ENCODE assay signal across 8 cellular contexts in genomic region chr15:42273099-42273899, GRCh38. TPM values are rescaled to one million over a fixed set of nuclear protein-coding genes. Genes with fewer than 3 reads are reported as not detected.
A peak's percentile ranks its signal among the peaks of the same experiment; 100 is the strongest.
DNase-seq lines count a peak whose midpoint lies in the region; ATAC-seq and TF ChIP-seq lines count a peak whose summit lies in the region.

GANC (plus strand) TSS chr15:42273201; CDS start chr15:42274482, 1,281 bp downstream.
TMEM87A (minus strand) TSS chr15:42273433; CDS start chr15:42273398, 35 bp downstream.

- TF ChIP-seq CTCF in GM06990 (IDR thresholded peaks at IDR 0.05; ENCODE audit: insufficient read depth, low read length, poor library complexity, severe bottlenecking), result no peak
- no peak for TF ChIP-seq CTCF in suprapubic skin (IDR thresholded peaks at IDR 0.05)

- H3K4me3 ChIP-seq in GM06990 (replicated peaks; ENCODE audit: low read depth, low read length) (peak within 1 kb of the TSS; percentile 71), suprapubic skin (peak within 1 kb of the TSS; percentile 80)

- WGBS in suprapubic skin, result 0% methylated on average over 30 of the region's 47 CpGs

- ATAC-seq in HG02588 (IDR thresholded peaks at IDR 0.05; ENCODE audit: unreplicated experiment) (peak; percentile 92), SK-N-SH treated with all-trans-retinoic acid at 6 μM for 48 hours (peak; percentile 96)

- H3K4me1 ChIP-seq in suprapubic skin, result peaks cover 43% of the 10 kb centered on the region

- H3K27me3 ChIP-seq in GM06990 (replicated peaks; ENCODE audit: control insufficient read depth, insufficient read depth, low read length), result no peaks in the 10 kb centered on the region
- H3K27me3 ChIP-seq in suprapubic skin, result no peaks in the 10 kb centered on the region

- H3K4me3 Mint-ChIP-seq in activated naive CD4-positive, alpha-beta T cell treated with anti-CD3 and anti-CD28 coated beads, Interleukin-2, amount 50 U/mL, for 24 hours, result peak within 1 kb of the TSS; percentile 96

- peaks cover 5% of the 10 kb centered on the region for H3K36me3 Mint-ChIP-seq in activated naive CD4-positive, alpha-beta T cell treated with anti-CD3 and anti-CD28 coated beads, Interleukin-2, amount 50 U/mL, for 24 hours

- H3K9me3 Mint-ChIP-seq in activated naive CD4-positive, alpha-beta T cell treated with anti-CD3 and anti-CD28 coated beads, Interleukin-2, amount 50 U/mL, for 24 hours, result no peaks in the 10 kb centered on the region

- DNase-seq in GM06990 (ENCODE audit: extremely low read depth, insufficient read length) (peak; percentile 93), NCI-H1092 (lab: John Stamatoyannopoulos, UW) (peak; percentile 94), globus pallidus (ENCODE audit: low spot score) (peak; percentile 99), nucleus accumbens (lab: John Stamatoyannopoulos, UW) (peak; percentile 78 to 99 (median 97)), suprapubic skin (ENCODE audit: low spot score in 2 of 2) (peak; percentile 98 to 99)

- peak within 1 kb of the TSS; percentile 100 for H3K27ac ChIP-seq in suprapubic skin

- H3K36me3 ChIP-seq in GM06990 (ENCODE audit: control insufficient read depth, insufficient read depth, low read length) (no peaks in the 10 kb centered on the region), suprapubic skin (peaks cover under 1% of the 10 kb centered on the region)

- TF ChIP-seq EP300 in suprapubic skin (IDR thresholded peaks at IDR 0.05), result no peak

- peak; percentile 40 to 78 for TF ChIP-seq POLR2A in suprapubic skin (IDR thresholded peaks at IDR 0.05)

- no peaks in the 10 kb centered on the region for H3K27me3 Mint-ChIP-seq in activated naive CD4-positive, alpha-beta T cell treated with anti-CD3 and anti-CD28 coated beads, Interleukin-2, amount 50 U/mL, for 24 hours

- peak within 1 kb of the TSS; percentile 100 for H3K27ac Mint-ChIP-seq in activated naive CD4-positive, alpha-beta T cell treated with anti-CD3 and anti-CD28 coated beads, Interleukin-2, amount 50 U/mL, for 24 hours

- H3K9me3 ChIP-seq in suprapubic skin, result no peaks in the 10 kb centered on the region

- peaks cover 60% of the 10 kb centered on the region for H3K4me1 Mint-ChIP-seq in activated naive CD4-positive, alpha-beta T cell treated with anti-CD3 and anti-CD28 coated beads, Interleukin-2, amount 50 U/mL, for 24 hours

TF ChIP-seq in SK-N-SH treated with all-trans-retinoic acid at 6 μM for 48 hours, 23 proteins besides CTCF, POLR2A, EP300 and RAD21:
- TF ChIP-seq OSR1 (CRISPR knock-in tag; IDR thresholded peaks at IDR 0.05) (no peak), ZFP3 (CRISPR knock-in tag; IDR thresholded peaks at IDR 0.05) (0 out of 2 replicates have a peak, but pooled peaks have one; percentile 0)
TF ChIP-seq in SK-N-SH treated with all-trans-retinoic acid at 6 μM for 48 hours: peak in this region for 1.

RNA-seq across cellular contexts. Expression of gene GANC, which starts in this region (rescaled TPM):
- total RNA-seq in suprapubic skin, result 10 to 100 TPM; 23.0 to 47.7 (median 30.4) TPM

RNA-seq across cellular contexts. Expression of gene TMEM87A, which starts in this region (rescaled TPM):
- total RNA-seq in suprapubic skin, result 100 to 1,000 TPM in 1 of 4 donors, 10 to 100 TPM in 3; 70.6 to 104 (median 83.5) TPM

Comparison
In these comparisons a context has a peak if more than half of its experiments do, and no peak if none do; other contexts are left out.
1. Peak in every context shown above with its lines: DNase-seq, ATAC-seq, H3K4me3 ChIP-seq and H3K27ac ChIP-seq.